1 cellular context compared by ENCODE assay signal in genomic region chr1:8013800-8014199, GRCh38.
TF ChIP-seq lines count a peak whose summit lies in the region.

No MANE protein-coding gene starts in this region.

TF ChIP-seq in GM23338, 12 proteins besides CTCF, POLR2A, EP300 and RAD21:
- TF ChIP-seq, protein P1, sequence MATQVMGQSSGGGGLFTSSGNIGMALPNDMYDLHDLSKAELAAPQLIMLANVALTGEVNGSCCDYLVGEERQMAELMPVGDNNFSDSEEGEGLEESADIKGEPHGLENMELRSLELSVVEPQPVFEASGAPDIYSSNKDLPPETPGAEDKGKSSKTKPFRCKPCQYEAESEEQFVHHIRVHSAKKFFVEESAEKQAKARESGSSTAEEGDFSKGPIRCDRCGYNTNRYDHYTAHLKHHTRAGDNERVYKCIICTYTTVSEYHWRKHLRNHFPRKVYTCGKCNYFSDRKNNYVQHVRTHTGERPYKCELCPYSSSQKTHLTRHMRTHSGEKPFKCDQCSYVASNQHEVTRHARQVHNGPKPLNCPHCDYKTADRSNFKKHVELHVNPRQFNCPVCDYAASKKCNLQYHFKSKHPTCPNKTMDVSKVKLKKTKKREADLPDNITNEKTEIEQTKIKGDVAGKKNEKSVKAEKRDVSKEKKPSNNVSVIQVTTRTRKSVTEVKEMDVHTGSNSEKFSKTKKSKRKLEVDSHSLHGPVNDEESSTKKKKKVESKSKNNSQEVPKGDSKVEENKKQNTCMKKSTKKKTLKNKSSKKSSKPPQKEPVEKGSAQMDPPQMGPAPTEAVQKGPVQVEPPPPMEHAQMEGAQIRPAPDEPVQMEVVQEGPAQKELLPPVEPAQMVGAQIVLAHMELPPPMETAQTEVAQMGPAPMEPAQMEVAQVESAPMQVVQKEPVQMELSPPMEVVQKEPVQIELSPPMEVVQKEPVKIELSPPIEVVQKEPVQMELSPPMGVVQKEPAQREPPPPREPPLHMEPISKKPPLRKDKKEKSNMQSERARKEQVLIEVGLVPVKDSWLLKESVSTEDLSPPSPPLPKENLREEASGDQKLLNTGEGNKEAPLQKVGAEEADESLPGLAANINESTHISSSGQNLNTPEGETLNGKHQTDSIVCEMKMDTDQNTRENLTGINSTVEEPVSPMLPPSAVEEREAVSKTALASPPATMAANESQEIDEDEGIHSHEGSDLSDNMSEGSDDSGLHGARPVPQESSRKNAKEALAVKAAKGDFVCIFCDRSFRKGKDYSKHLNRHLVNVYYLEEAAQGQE (IDR thresholded peaks at IDR 0.05; ENCODE audit: unreplicated experiment): no peak
